1 cellular context compared by ENCODE assay signal in genomic region chr11:43923327-43924111, GRCh38.
TF ChIP-seq lines count a peak whose summit lies in the region.

No MANE protein-coding gene starts in this region.

TF ChIP-seq in K562, 482 proteins besides CTCF, POLR2A, EP300 and RAD21 (continued from another document):
- TF ChIP-seq CHCHD3 (CRISPR knock-in tag; IDR thresholded peaks at IDR 0.05) (no peak), ZNF778 (CRISPR knock-in tag; IDR thresholded peaks at IDR 0.05) (no peak), NR4A1 (CRISPR knock-in tag; IDR thresholded peaks at IDR 0.05) (no peak), NR4A1 (tag; IDR thresholded peaks at IDR 0.05) (0 out of 2 replicates have a peak, but pooled peaks have one; percentile 41), MGA (IDR thresholded peaks at IDR 0.05) (peak; percentile 12; the same call in 1 of the 2 replicates), JUND (IDR thresholded peaks at IDR 0.05; ENCODE audit: borderline replicate concordance, low read depth, low read length) (no peak), JUND (tag; IDR thresholded peaks at IDR 0.05; ENCODE audit: borderline replicate concordance, low read depth, low read length) (0 out of 3 replicates have a peak, but pooled peaks have one; percentile 24), FOSL1 (tag; conservative IDR thresholded peaks at IDR 0.05) (peak; percentile 29; the same call in 1 of the 2 replicates), ZNF785 (CRISPR knock-in tag; IDR thresholded peaks at IDR 0.05) (no peak), JUN (IDR thresholded peaks at IDR 0.05; ENCODE audit: borderline replicate concordance, low read depth, low read length) (peak; percentile 28; the same call in 1 of the 2 replicates), JUN (CRISPR knock-in tag; IDR thresholded peaks at IDR 0.05; ENCODE audit: borderline replicate concordance) (no peak), SRSF9 (IDR thresholded peaks at IDR 0.05; ENCODE audit: borderline replicate concordance, low read depth, low read length) (no peak), FOXA3 (CRISPR knock-in tag; conservative IDR thresholded peaks at IDR 0.05 in 1 of 2, IDR thresholded peaks at IDR 0.05 in 1 of 2) (0 out of 4 replicates have a peak, but pooled peaks of 1 of the 2 experiments have one; percentile 16), ZBTB49 (CRISPR knock-in tag; IDR thresholded peaks at IDR 0.05; ENCODE audit: borderline replicate concordance) (no peak), CREM (IDR thresholded peaks at IDR 0.05; ENCODE audit: low read depth) (peak; percentile 51), TRIM24 (IDR thresholded peaks at IDR 0.05) (no peak)
TF ChIP-seq in K562: peak in this region for 9.
